Comparison of ENCODE assay signal across 1 cellular context in genomic region chr1:71080782-71081696, GRCh38.
TF ChIP-seq lines count a peak whose summit lies in the region.

Gene ZRANB2 (minus strand): TSS chr1:71081035. CDS start chr1:71080995, 40 bp downstream.

TF ChIP-seq in K562, 482 proteins besides CTCF, POLR2A, EP300 and RAD21 (continued from another document and continues in another):
- TF ChIP-seq GMEB1 (CRISPR knock-in tag; IDR thresholded peaks at IDR 0.05) (no peak), RFX1 (IDR thresholded peaks at IDR 0.05) (no peak), ZNF12 (CRISPR knock-in tag; IDR thresholded peaks at IDR 0.05) (no peak), ATF7 (IDR thresholded peaks at IDR 0.05) (peak; percentile 80), ZBTB26 (CRISPR knock-in tag; IDR thresholded peaks at IDR 0.05) (no peak), NFXL1 (CRISPR knock-in tag; IDR thresholded peaks at IDR 0.05) (no peak), RBM17 (IDR thresholded peaks at IDR 0.05; ENCODE audit: borderline replicate concordance, low read depth, low read length) (no peak), POLR3A (IDR thresholded peaks at IDR 0.05; ENCODE audit: borderline replicate concordance, extremely low read depth, insufficient read depth, insufficient read length) (no peak), BRD9 (IDR thresholded peaks at IDR 0.05; ENCODE audit: low read depth, partially characterized antibody) (no peak), NR2F6 (CRISPR knock-in tag; IDR thresholded peaks at IDR 0.05) (no peak), ZNF511 (CRISPR knock-in tag; IDR thresholded peaks at IDR 0.05) (peak; percentile 59; the same call in 1 of the 2 replicates), ZNF830 (CRISPR knock-in tag; IDR thresholded peaks at IDR 0.05) (0 out of 2 replicates have a peak, but pooled peaks have one; percentile 23), RHOXF2B (CRISPR knock-in tag; conservative IDR thresholded peaks at IDR 0.05) (no peak), ZNF445 (CRISPR knock-in tag; IDR thresholded peaks at IDR 0.05; ENCODE audit: low read depth) (no peak), RAD51 (IDR thresholded peaks at IDR 0.05; ENCODE audit: borderline replicate concordance, low read depth) (no peak), TRIM24 (IDR thresholded peaks at IDR 0.05) (peak in 1 of 2 experiments; percentile 33; a peak in 1 of 4 replicates), KAT8 (IDR thresholded peaks at IDR 0.05; ENCODE audit: low read depth) (no peak), MECOM (CRISPR knock-in tag; IDR thresholded peaks at IDR 0.05) (no peak), PRMT5 (CRISPR knock-in tag; IDR thresholded peaks at IDR 0.05) (no peak), ATF2 (CRISPR knock-in tag; IDR thresholded peaks at IDR 0.05) (no peak), ETV6 (IDR thresholded peaks at IDR 0.05; ENCODE audit: borderline replicate concordance in 1 of 2, low read depth in 2 of 2, low read length in 1 of 2) (peak; percentile 89 to 95), ETV6 (CRISPR knock-in tag; IDR thresholded peaks at IDR 0.05; ENCODE audit: borderline replicate concordance) (no peak), DMBX1 (CRISPR knock-in tag; IDR thresholded peaks at IDR 0.05; ENCODE audit: borderline replicate concordance) (no peak), MITF (IDR thresholded peaks at IDR 0.05) (no peak), SOX6 (IDR thresholded peaks at IDR 0.05) (peak; percentile 34; the same call in 1 of the 2 replicates), ELF1 (tag; IDR thresholded peaks at IDR 0.05) (peak; percentile 98), RFX5 (IDR thresholded peaks at IDR 0.05; ENCODE audit: low read depth, low read length) (no peak), RNF219 (CRISPR knock-in tag; IDR thresholded peaks at IDR 0.05) (no peak), HNRNPL (IDR thresholded peaks at IDR 0.05; ENCODE audit: low read depth, low read length) (no peak), CEBPZ (IDR thresholded peaks at IDR 0.05; ENCODE audit: borderline replicate concordance, low read depth, low read length) (no peak), KLF16 (IDR thresholded peaks at IDR 0.05) (no peak), ZNF184 (CRISPR knock-in tag; IDR thresholded peaks at IDR 0.05) (no peak), HMGN3 (IDR thresholded peaks at IDR 0.05; ENCODE audit: borderline replicate concordance, extremely low read depth, insufficient read length, low read depth, low read length) (no peak), CBX8 (IDR thresholded peaks at IDR 0.05; ENCODE audit: borderline replicate concordance, extremely low read depth, low read depth, low read length, poor library complexity, severe bottlenecking) (no peak), MNT (conservative IDR thresholded peaks at IDR 0.05) (peak; percentile 74 to 79), ZNF277 (CRISPR knock-in tag; IDR thresholded peaks at IDR 0.05; ENCODE audit: borderline replicate concordance) (no peak), POU5F1 (IDR thresholded peaks at IDR 0.05; ENCODE audit: borderline replicate concordance, low read depth, low read length, partially characterized antibody) (no peak), CHAMP1 (IDR thresholded peaks at IDR 0.05) (peak; percentile 97), NUFIP1 (IDR thresholded peaks at IDR 0.05; ENCODE audit: partially characterized antibody) (no peak), CCNT2 (IDR thresholded peaks at IDR 0.05; ENCODE audit: borderline replicate concordance, extremely low read depth, insufficient read length, low read depth, low read length) (no peak), PRPF4 (IDR thresholded peaks at IDR 0.05; ENCODE audit: insufficient read depth, low read depth, low read length, poor library complexity, severe bottlenecking) (no peak), NFIC (IDR thresholded peaks at IDR 0.05) (no peak; the same call in 1 of the 2 replicates), TRIM28 (IDR thresholded peaks at IDR 0.05) (no peak), RBM22 (IDR thresholded peaks at IDR 0.05; ENCODE audit: low read depth, low read length, poor library complexity, severe bottlenecking) (no peak), THAP7 (CRISPR knock-in tag; IDR thresholded peaks at IDR 0.05) (no peak), ZNF444 (CRISPR knock-in tag; IDR thresholded peaks at IDR 0.05) (no peak), ZNF644 (tag; IDR thresholded peaks at IDR 0.05; ENCODE audit: low read depth) (no peak), THRAP3 (IDR thresholded peaks at IDR 0.05; ENCODE audit: borderline replicate concordance) (no peak), HCFC1 (IDR thresholded peaks at IDR 0.05; ENCODE audit: low read depth, low read length) (peak; percentile 78), ZNF140 (CRISPR knock-in tag; IDR thresholded peaks at IDR 0.05) (no peak)
